Comparison of ENCODE assay signal across 4 cellular contexts in the genomic region with DNA sequence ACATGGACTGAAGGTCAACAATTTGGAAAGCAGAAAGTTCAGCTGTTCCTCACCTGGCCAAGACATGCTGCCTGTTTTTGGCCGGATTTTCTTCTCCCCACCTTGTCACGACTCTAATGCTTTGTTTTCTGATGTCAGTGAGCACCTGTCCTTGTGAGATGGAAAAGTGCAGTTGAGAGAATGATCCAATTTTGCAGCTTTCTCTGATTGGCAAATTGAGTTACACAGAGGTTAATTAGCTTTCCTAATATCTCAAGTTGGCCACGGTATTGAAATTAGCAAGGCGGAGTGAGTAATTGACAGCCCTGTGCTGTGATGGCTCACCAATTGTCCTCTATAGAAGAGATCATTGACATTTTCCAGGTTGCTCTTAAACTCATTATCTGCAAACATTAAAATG.
"Had no signal": no experiment of that assay in that cellular context is flagged by ENCODE, and none has a peak within 500 bp of the region (broad histone marks: within the 10 kb centered on the region; RNA-seq: fewer than 3 reads in every experiment).

No MANE protein-coding gene starts in this region.

- H3K27ac Mint-ChIP-seq: GM23338, H9 had no signal

- H3K4me3 Mint-ChIP-seq: GM23338, H9 had no signal

- H3K4me3 ChIP-seq: GM23338 had no signal

- H2AFZ ChIP-seq: GM23338 had no signal

- H3K4me2 ChIP-seq: GM23338 had no signal

- DNase-seq: H9, HCEC 1CT, IMR-90 had no signal

- ATAC-seq: GM23338 had no signal
